In genomic region chr22:35307892-35308291, GRCh38 we compare ENCODE assay signal across 21 cellular contexts. TPM values are rescaled to one million over a fixed set of nuclear protein-coding genes. Genes with fewer than 3 reads are reported as not detected.
DNase-seq lines count a peak whose midpoint lies in the region; ATAC-seq and TF ChIP-seq lines count a peak whose summit lies in the region.
"Had no signal": no experiment of that assay in that cellular context is flagged by ENCODE, and none has a peak within 500 bp of the region (broad histone marks: within the 10 kb centered on the region; RNA-seq: fewer than 3 reads in every experiment).

No MANE protein-coding gene starts in this region.

- no peak overlapping the region for H3K4me3 ChIP-seq in left ventricle myocardium inferior
- H3K4me3 ChIP-seq: neural progenitor cell, PC-9 had no signal

- H3K27me3 ChIP-seq in left ventricle myocardium inferior (ENCODE audit: low read depth), result no peaks in the 10 kb centered on the region
- H3K27me3 ChIP-seq: neural progenitor cell had no signal

- H3K27ac ChIP-seq in left ventricle myocardium inferior (replicated peaks), result peak overlapping the region; percentile 94
- H3K27ac ChIP-seq: neural progenitor cell, PC-9, WERI-Rb-1 had no signal

- peak overlapping the region; percentile 71 for H3K4me3 Mint-ChIP-seq in T-helper 17 cell
- H3K4me3 Mint-ChIP-seq in type B pancreatic cell, result no peak overlapping the region
- H3K4me3 Mint-ChIP-seq: activated CD4-positive, alpha-beta memory T cell treated with anti-CD3 and anti-CD28 coated beads for 36 hours; endodermal cell; mesothelial cell of epicardium; neural progenitor cell had no signal

- H3K27me3 Mint-ChIP-seq in T-helper 17 cell, result no peaks in the 10 kb centered on the region
- H3K27me3 Mint-ChIP-seq in type B pancreatic cell, result no peaks in the 10 kb centered on the region
- H3K27me3 Mint-ChIP-seq: activated CD4-positive, alpha-beta memory T cell treated with anti-CD3 and anti-CD28 coated beads for 36 hours; CD8-positive, alpha-beta memory T cell had no signal

- H3K9me3 Mint-ChIP-seq in type B pancreatic cell, result no peaks in the 10 kb centered on the region
- H3K9me3 Mint-ChIP-seq: activated CD4-positive, alpha-beta memory T cell treated with anti-CD3 and anti-CD28 coated beads for 36 hours; CD8-positive, alpha-beta memory T cell; endodermal cell; mesothelial cell of epicardium; neural progenitor cell; T-helper 1 cell treated with Interleukin-12 subunit alpha and Interleukin-12 subunit beta and Interleukin-4 antibody, amounts not matched to agents 30 μg/mL and 1 μg/mL, for 36 hours had no signal

- ATAC-seq in left ventricle myocardium superior (no peak), T-helper 17 cell (no peak), HG02885 (IDR thresholded peaks at IDR 0.05; ENCODE audit: poor library complexity, unreplicated experiment) (no peak), GM21529 (IDR thresholded peaks at IDR 0.05; ENCODE audit: unreplicated experiment) (no peak)

- H3K36me3 Mint-ChIP-seq in T-helper 17 cell (ENCODE audit: low read depth) (peaks cover 2% of the 10 kb centered on the region), type B pancreatic cell (no peaks in the 10 kb centered on the region)
- H3K36me3 Mint-ChIP-seq: activated CD4-positive, alpha-beta memory T cell treated with anti-CD3 and anti-CD28 coated beads for 36 hours; neural progenitor cell had no signal

- H3K27ac Mint-ChIP-seq in T-helper 17 cell (peak overlapping the region; percentile 92), type B pancreatic cell (no peak overlapping the region)
- H3K27ac Mint-ChIP-seq: endodermal cell, mesothelial cell of epicardium had no signal

- TF ChIP-seq CTCF in left ventricle myocardium inferior (IDR thresholded peaks at IDR 0.05; ENCODE audit: borderline replicate concordance), result no peak
- no peak for TF ChIP-seq CTCF in type B pancreatic cell (conservative IDR thresholded peaks at IDR 0.05)

- no peak for DNase-seq in left ventricle myocardium inferior
- no peak for DNase-seq in left ventricle myocardium superior
- DNase-seq in T-helper 17 cell, result no peak
- DNase-seq in mesenteric fat pad (ENCODE audit: low spot score), result peak; percentile 45
- DNase-seq in type B pancreatic cell (ENCODE audit: extremely low spot score, unreplicated experiment), result peak; percentile 34
- no peak for DNase-seq in stimulated activated CD4-positive, alpha-beta T cell treated with anti-CD3 and anti-CD28 coated beads, Interleukin-1b, Interleukin-23, amount 100 ng/mL, for 48 hours
- DNase-seq: activated CD4-positive, alpha-beta memory T cell treated with anti-CD3 and anti-CD28 coated beads for 36 hours; activated naive CD4-positive, alpha-beta T cell treated with anti-CD3 and anti-CD28 coated beads, Interleukin-2, amount 50 U/mL, for 16 hours; endodermal cell; GOT3; NCI-H187; NCI-H774; PC-9; SIG-M5; WERI-Rb-1 had no signal

- H3K36me3 ChIP-seq in left ventricle myocardium inferior, result no peaks in the 10 kb centered on the region
- H3K36me3 ChIP-seq: neural progenitor cell, WERI-Rb-1 had no signal

- H3K4me1 Mint-ChIP-seq in T-helper 17 cell (peaks cover 78% of the 10 kb centered on the region), type B pancreatic cell (ENCODE audit: unreplicated experiment) (peaks cover 43% of the 10 kb centered on the region)

- H3K9me3 ChIP-seq in left ventricle myocardium inferior (replicated peaks) (no peaks in the 10 kb centered on the region), T-helper 17 cell (ENCODE audit: control insufficient read depth, low read length, poor library complexity, severe bottlenecking) (no peaks in the 10 kb centered on the region)

- intact Hi-C loops in left ventricle myocardium inferior (cut with micrococcal nuclease) (no loop called here), left ventricle myocardium superior (cut with micrococcal nuclease) (no loop called here)

- H3K4me1 ChIP-seq in left ventricle myocardium inferior, result peaks cover 92% of the 10 kb centered on the region

RNA-seq across cellular contexts. Expression of gene TOM1, which starts 8.2 kb away (rescaled TPM):
- total RNA-seq in left ventricle myocardium inferior (68.0 TPM), left ventricle myocardium superior (78.6 TPM), T-helper 17 cell (100 to 1,000 TPM; 166 to 178 TPM), mesenteric fat pad (83.2 TPM), type B pancreatic cell (ENCODE audit: low replicate concordance) (27.0 and 37.6 TPM in 2 replicates)

RNA-seq across cellular contexts. Expression of gene HMGXB4, which starts 50.6 kb away (rescaled TPM):
- total RNA-seq in left ventricle myocardium inferior, result 8.6 TPM
- 10.5 TPM for total RNA-seq in left ventricle myocardium superior
- 10 to 100 TPM; 37.1 to 42.4 TPM for total RNA-seq in T-helper 17 cell
- total RNA-seq in mesenteric fat pad, result 14.0 TPM
- total RNA-seq in type B pancreatic cell (ENCODE audit: low replicate concordance), result 18.4 and 32.7 TPM in 2 replicates

Comparison
In these comparisons a context has a peak if more than half of its experiments do, and no peak if none do; other contexts are left out.
1. DNase-seq: peak in mesenteric fat pad (single experiment) and type B pancreatic cell (single experiment); none in left ventricle myocardium inferior (single experiment), left ventricle myocardium superior (single experiment), T-helper 17 cell (0 of 3) and stimulated activated CD4-positive, alpha-beta T cell treated with anti-CD3 and anti-CD28 coated beads, Interleukin-1b, Interleukin-23, amount 100 ng/mL, for 48 hours (single experiment).